1 cellular context compared by ENCODE assay signal in the genomic region with DNA sequence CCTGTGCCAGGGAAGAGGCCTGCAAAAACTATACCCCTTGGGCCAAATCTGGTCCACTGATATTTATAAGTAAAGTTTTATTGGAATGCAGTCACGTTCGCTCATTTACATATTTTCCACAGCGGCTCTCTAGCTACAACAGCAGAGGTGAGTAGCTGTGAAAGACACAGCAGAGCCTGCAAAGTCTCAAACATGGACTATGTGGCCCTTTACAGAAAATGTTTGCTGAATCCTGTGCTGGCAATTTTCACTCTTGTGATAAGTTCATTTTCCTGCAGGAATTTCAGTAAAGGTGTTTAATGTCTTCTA.
TF ChIP-seq lines count a peak whose summit lies in the region.

No MANE protein-coding gene starts in this region.

TF ChIP-seq in A549, 52 proteins besides CTCF, POLR2A, EP300 and RAD21 (continued from another document):
- TF ChIP-seq, protein P1, sequence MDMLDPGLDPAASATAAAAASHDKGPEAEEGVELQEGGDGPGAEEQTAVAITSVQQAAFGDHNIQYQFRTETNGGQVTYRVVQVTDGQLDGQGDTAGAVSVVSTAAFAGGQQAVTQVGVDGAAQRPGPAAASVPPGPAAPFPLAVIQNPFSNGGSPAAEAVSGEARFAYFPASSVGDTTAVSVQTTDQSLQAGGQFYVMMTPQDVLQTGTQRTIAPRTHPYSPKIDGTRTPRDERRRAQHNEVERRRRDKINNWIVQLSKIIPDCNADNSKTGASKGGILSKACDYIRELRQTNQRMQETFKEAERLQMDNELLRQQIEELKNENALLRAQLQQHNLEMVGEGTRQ (IDR thresholded peaks at IDR 0.05), result no peak
- TF ChIP-seq ZNF302 (CRISPR knock-in tag; IDR thresholded peaks at IDR 0.05) (no peak), CBX2 (IDR thresholded peaks at IDR 0.05; ENCODE audit: borderline replicate concordance, low read depth) (no peak), CHD2 (IDR thresholded peaks at IDR 0.05; ENCODE audit: low read length, partially characterized antibody) (no peak), FOSL2 (IDR thresholded peaks at IDR 0.05) (no peak), FOSL2 (CRISPR knock-in tag; IDR thresholded peaks at IDR 0.05) (no peak), FOSB (CRISPR knock-in tag; IDR thresholded peaks at IDR 0.05) (no peak), ATOH8 (CRISPR knock-in tag; IDR thresholded peaks at IDR 0.05; ENCODE audit: low read depth) (no peak), HDAC2 (IDR thresholded peaks at IDR 0.05) (no peak)
